ENCODE assay signal across 9 cellular contexts in genomic region chr7:21429021-21429420, GRCh38. TPM values are rescaled to one million over a fixed set of nuclear protein-coding genes. Genes with fewer than 3 reads are reported as not detected.
DNase-seq lines count a peak whose midpoint lies in the region; ATAC-seq and TF ChIP-seq lines count a peak whose summit lies in the region.
"Had no signal": no experiment of that assay in that cellular context is flagged by ENCODE, and none has a peak within 500 bp of the region (broad histone marks: within the 10 kb centered on the region; RNA-seq: fewer than 3 reads in every experiment).

No MANE protein-coding gene starts in this region.

- WGBS in ectodermal cell, 2 experiments = 28 to 40% methylated on average over 2 to 3 of the region's 3 CpGs

- peaks cover 25% of the 10 kb centered on the region; the same call in 1 of the 2 replicates for H3K79me2 ChIP-seq in DND-41 (ENCODE audit: insufficient read depth, low read length)
- no peaks in the 10 kb centered on the region for H3K79me2 ChIP-seq in osteoblast (ENCODE audit: insufficient read depth, low read length)

- TF ChIP-seq CTCF in DND-41 (IDR thresholded peaks at IDR 0.05; ENCODE audit: borderline replicate concordance, extremely low read depth, low read length, poor library complexity, severe bottlenecking) (no peak), NB4 (IDR thresholded peaks at IDR 0.05; ENCODE audit: low read depth, low read length) (no peak), osteoblast (IDR thresholded peaks at IDR 0.05; ENCODE audit: extremely low read depth, low read depth, low read length) (no peak), GM13976 (IDR thresholded peaks at IDR 0.05; ENCODE audit: borderline replicate concordance, control extremely low read depth, extremely low read depth, insufficient read depth, missing control alignments) (no peak)

- H3K4me3 ChIP-seq in DND-41 (ENCODE audit: low read depth in 1 of 2, low read length in 2 of 2) (peak overlapping the region; percentile 62 to 70; a peak in 3 of 4 replicates), NB4 (ENCODE audit: low read depth, low read length) (peak overlapping the region; percentile 80), ectodermal cell (ENCODE audit: insufficient read depth, low read depth, low read length) (peak overlapping the region; percentile 81), osteoblast (ENCODE audit: insufficient read depth, low read length) (peak overlapping the region; percentile 93)

- DNase-seq in DND-41 (no peak), NB4 (ENCODE audit: low read depth) (peak; percentile 14), osteoblast (ENCODE audit: insufficient read length, low spot score, missing footprints) (peak; percentile 61), GM13976 (ENCODE audit: low spot score) (no peak)
- DNase-seq: NCI-H1436 treated with DMSO at 0.1 percent for 48 hours had no signal

- H3K9me3 ChIP-seq in DND-41 (ENCODE audit: insufficient read depth, low read length, severe bottlenecking) = no peaks in the 10 kb centered on the region
- H3K9me3 ChIP-seq in ectodermal cell (ENCODE audit: control insufficient read depth, low read length) = no peaks in the 10 kb centered on the region
- no peaks in the 10 kb centered on the region for H3K9me3 ChIP-seq in osteoblast (ENCODE audit: low read depth, low read length)

- H4K20me1 ChIP-seq in DND-41 (ENCODE audit: insufficient read depth, low read length) (no peaks in the 10 kb centered on the region), osteoblast (ENCODE audit: insufficient read depth, low read length) (no peaks in the 10 kb centered on the region)

- H3K4me2 ChIP-seq in DND-41 (ENCODE audit: insufficient read depth, low read length) (peak overlapping the region; percentile 77), osteoblast (ENCODE audit: insufficient read depth, low read length) (peak overlapping the region; percentile 82)

- H3K9ac ChIP-seq in DND-41 (ENCODE audit: low read depth, low read length) = peak overlapping the region; percentile 95

- no peak for TF ChIP-seq POLR2A in NB4 (IDR thresholded peaks at IDR 0.05; ENCODE audit: extremely low read depth, insufficient read length)

- no peak for ATAC-seq in DND-41 (ENCODE audit: insufficient read depth, low read depth)
- ATAC-seq in GM21786 (IDR thresholded peaks at IDR 0.05; ENCODE audit: unreplicated experiment) = no peak
- ATAC-seq in HG02840 (IDR thresholded peaks at IDR 0.05; ENCODE audit: low FRiP score, unreplicated experiment) = no peak
- no peak for ATAC-seq in HG02884 (IDR thresholded peaks at IDR 0.05; ENCODE audit: unreplicated experiment)

- no peaks in the 10 kb centered on the region for H3K27me3 ChIP-seq in DND-41 (ENCODE audit: insufficient read depth, low read length, poor library complexity)
- no peaks in the 10 kb centered on the region for H3K27me3 ChIP-seq in ectodermal cell (ENCODE audit: control insufficient read depth, insufficient read depth, low read length, poor library complexity, severe bottlenecking)
- no peaks in the 10 kb centered on the region for H3K27me3 ChIP-seq in osteoblast (ENCODE audit: insufficient read depth, low read length)

- peak overlapping the region; percentile 81; the same call in 1 of the 2 replicates for H2AFZ ChIP-seq in DND-41 (ENCODE audit: low read depth, low read length)
- peak overlapping the region; percentile 93 for H2AFZ ChIP-seq in osteoblast (ENCODE audit: low read length)

- H3K27ac ChIP-seq in DND-41 (ENCODE audit: low read length) (peak overlapping the region; percentile 74), ectodermal cell (ENCODE audit: insufficient read depth, low read depth, low read length, poor library complexity, severe bottlenecking) (no peak overlapping the region), osteoblast (ENCODE audit: low read depth, low read length) (no peak overlapping the region)

- in situ Hi-C loops in GM13976 (cut with MboI; ENCODE audit: low sequenced_read_pairs, unreplicated experiment) = no loop called here

- H3K4me1 ChIP-seq in DND-41 (ENCODE audit: insufficient read depth, low read length) = peaks cover 56% of the 10 kb centered on the region
- peaks cover 22% of the 10 kb centered on the region for H3K4me1 ChIP-seq in ectodermal cell (ENCODE audit: control insufficient read depth, insufficient read depth, low read length)
- H3K4me1 ChIP-seq in osteoblast (ENCODE audit: insufficient read depth, low read length) = peaks cover 8% of the 10 kb centered on the region

- peaks cover 11% of the 10 kb centered on the region for H3K36me3 ChIP-seq in DND-41 (ENCODE audit: insufficient read depth, low read length)
- H3K36me3 ChIP-seq in ectodermal cell (ENCODE audit: control insufficient read depth, insufficient read depth, low read length) = no peaks in the 10 kb centered on the region
- H3K36me3 ChIP-seq in osteoblast (ENCODE audit: insufficient read depth, low read length) = peaks cover 4% of the 10 kb centered on the region

RNA-seq across cellular contexts. Expression of gene SP4, which starts 1.1 kb away (rescaled TPM):
- 14.6 TPM for polyA plus RNA-seq in ectodermal cell (2013, experiment 1 of 4)
- polyA plus RNA-seq in ectodermal cell (2013, experiment 2 of 4) = 15.2 TPM
- 13.5 TPM for polyA plus RNA-seq in ectodermal cell (2013, experiment 3 of 4)
- 14.2 TPM for polyA plus RNA-seq in ectodermal cell (2013, experiment 4 of 4)
- total RNA-seq in osteoblast = 5.0 and 5.1 TPM in 2 replicates

Comparison
In these comparisons a context has a peak if more than half of its experiments do, and no peak if none do; other contexts are left out.
1. DNase-seq: peak in NB4 (single experiment) and osteoblast (single experiment); none in DND-41 (single experiment) and GM13976 (single experiment).
2. Peak in every context shown above with its lines, with median percentiles within 50 percentile points of each other: H3K4me3 ChIP-seq.